ENCODE assay signal across 9 cellular contexts in genomic region chr14:36580856-36581831, GRCh38. TPM values are rescaled to one million over a fixed set of nuclear protein-coding genes. Genes with fewer than 3 reads are reported as not detected.
DNase-seq lines count a peak whose midpoint lies in the region; ATAC-seq, FAIRE-seq and TF ChIP-seq lines count a peak whose summit lies in the region.
"Had no signal": no experiment of that assay in that cellular context is flagged by ENCODE, and none has a peak within 500 bp of the region (broad histone marks: within the 10 kb centered on the region; RNA-seq: fewer than 3 reads in every experiment).

No MANE protein-coding gene starts in this region.

- no peak overlapping the region for H2AK9ac ChIP-seq in IMR-90 (replicated peaks; ENCODE audit: low read depth, low read length, poor library complexity)

- no peak overlapping the region for H4K5ac ChIP-seq in IMR-90 (ENCODE audit: low read depth, low read length)

- BruUV-seq in IMR-90 (replicated peaks; lab: Mats Ljungman, UMichigan), result no TSS peak

- ATAC-seq in IMR-90 (ENCODE audit: low read depth) (peak; percentile 51), GM19397 (IDR thresholded peaks at IDR 0.05; ENCODE audit: unreplicated experiment) (no peak), HG03135 (IDR thresholded peaks at IDR 0.05; ENCODE audit: unreplicated experiment) (no peak)

- H3K18ac ChIP-seq in IMR-90 (ENCODE audit: low read depth, low read length), result no peak overlapping the region

- TF ChIP-seq CTCF in IMR-90 (conservative IDR thresholded peaks at IDR 0.05; ENCODE audit: low read depth, low read length) (no peak), kidney (IDR thresholded peaks at IDR 0.05; ENCODE audit: borderline replicate concordance, extremely low read depth, insufficient read depth) (no peak), thyroid gland (IDR thresholded peaks at IDR 0.05) (peak in 1 of 6 experiments; percentile 7)

- DNase-seq in DMS79 (lab: John Stamatoyannopoulos, UW), result peak; percentile 65
- peak; percentile 16 for DNase-seq in IMR-90
- DNase-seq in astrocyte of the hippocampus (ENCODE audit: low read depth, low spot score), result peak; percentile 57
- DNase-seq in kidney, result peak; percentile 72
- peak; percentile 84 to 88 for DNase-seq in thyroid gland
- no peak for DNase-seq in putamen (ENCODE audit: low spot score)
- DNase-seq: naive B cell had no signal

- no peak for FAIRE-seq in kidney (lab: Jason Lieb, UNC)

- TF ChIP-seq RAD21 in IMR-90 (IDR thresholded peaks at IDR 0.05; ENCODE audit: low read length), result no peak

- H3K9me3 ChIP-seq in IMR-90 (ENCODE audit: control insufficient read depth, insufficient read depth, low read length) (no peaks in the 10 kb centered on the region), kidney (ENCODE audit: control insufficient read depth in 1 of 2, low read length in 2 of 2) (no peaks in the 10 kb centered on the region), thyroid gland (no peaks in the 10 kb centered on the region)

- H2BK5ac ChIP-seq in IMR-90 (ENCODE audit: low read depth, low read length, poor library complexity, severe bottlenecking), result no peak overlapping the region

- H3K4ac ChIP-seq in IMR-90 (ENCODE audit: low read depth, low read length), result no peak overlapping the region

- H3K27me3 ChIP-seq in IMR-90 (ENCODE audit: control insufficient read depth, insufficient read depth, low read length) (peaks cover 75% of the 10 kb centered on the region), thyroid gland (no peaks in the 10 kb centered on the region)

- H4K91ac ChIP-seq in IMR-90 (ENCODE audit: insufficient read depth, low read depth, low read length), result no peak overlapping the region

- H3K4me2 ChIP-seq in IMR-90 (ENCODE audit: low read depth, low read length), result peak overlapping the region; percentile 84

- no peak overlapping the region for H3K9ac ChIP-seq in IMR-90 (ENCODE audit: low read depth, low read length)
- no peak overlapping the region for H3K9ac ChIP-seq in kidney (ENCODE audit: low read length in 2 of 2)

- no peaks in the 10 kb centered on the region for H3K9me1 ChIP-seq in IMR-90 (ENCODE audit: insufficient read depth, low read length)

- no peaks in the 10 kb centered on the region for H3K4me1 ChIP-seq in IMR-90 (ENCODE audit: control insufficient read depth, insufficient read depth, low read length)
- peaks cover 0 to 11% of the 10 kb centered on the region in 2 donors for H3K4me1 ChIP-seq in kidney (ENCODE audit: control insufficient read depth in 1 of 2, insufficient read depth in 1 of 2, low read depth in 1 of 2, low read length in 2 of 2)
- peaks cover 0 to 22% of the 10 kb centered on the region in 2 donors for H3K4me1 ChIP-seq in thyroid gland

- H3K27ac ChIP-seq in IMR-90 (ENCODE audit: insufficient read depth, low read length) (no peak overlapping the region), kidney (ENCODE audit: low read depth in 2 of 2, low read length in 2 of 2) (no peak overlapping the region), thyroid gland (peak overlapping the region in 2 of 3 donors; percentile 34 to 71)

- TF ChIP-seq POLR2A in IMR-90 (IDR thresholded peaks at IDR 0.05; ENCODE audit: low read depth, low read length) (no peak), thyroid gland (IDR thresholded peaks at IDR 0.05) (peak; percentile 22 to 48)

- CTCF ChIA-PET in IMR-90 (lab: Yijun Ruan, JAX), result no interaction called here

- H3K56ac ChIP-seq in IMR-90 (ENCODE audit: extremely low read depth, insufficient read depth, low read length), result no peak overlapping the region

- no peak overlapping the region for H3K23ac ChIP-seq in IMR-90 (ENCODE audit: low read depth, low read length)

- no peaks in the 10 kb centered on the region for H4K20me1 ChIP-seq in IMR-90 (ENCODE audit: insufficient read depth, low read length)

- WGBS in IMR-90 (ENCODE audit: extremely low coverage in 2 of 2, insufficient read length in 1 of 2), 2 experiments, result 1% methylated on average over 38 of the region's 103 CpGs; no CpG with 5 or more reads in 1 of the 2 experiments
- WGBS in thyroid gland, 2 donors, result 1 to 3% methylated on average over 8 to 48 of the region's 103 CpGs

- H2BK15ac ChIP-seq in IMR-90 (ENCODE audit: low read depth, low read length), result no peak overlapping the region

- no peak overlapping the region for H2AK5ac ChIP-seq in IMR-90 (ENCODE audit: low read depth, low read length)

- in situ Hi-C loops in IMR-90 (cut with MboI; ENCODE audit: low sequenced_read_pairs), result no loop called here

- POLR2A ChIA-PET in IMR-90 (lab: Charles Lee; ENCODE audit: unreplicated experiment), result no interaction called here

- dilution Hi-C loops in IMR-90 (cut with HindIII; ENCODE audit: low sequenced_read_pairs, unreplicated experiment), result no loop called here

- no peak overlapping the region for H2BK20ac ChIP-seq in IMR-90 (ENCODE audit: low read depth, low read length)

- no peak overlapping the region for H3K14ac ChIP-seq in IMR-90 (replicated peaks; ENCODE audit: low read depth, low read length)

- peak overlapping the region; percentile 88 for H2AFZ ChIP-seq in IMR-90 (replicated peaks; ENCODE audit: low read length, poor library complexity)

- no peaks in the 10 kb centered on the region for H3K79me1 ChIP-seq in IMR-90 (ENCODE audit: low read depth in 1 of 2, low read length in 2 of 2)

- intact Hi-C loops in IMR-90 (cut with micrococcal nuclease), result no loop called here
- intact Hi-C loops in kidney (cut with DNase I), result no loop called here
- intact Hi-C loops in thyroid gland (cut with DNase I), result no loop called here

- no peak overlapping the region for H2BK120ac ChIP-seq in IMR-90 (ENCODE audit: low read depth, low read length)

- H3K36me3 ChIP-seq in IMR-90 (ENCODE audit: control insufficient read depth, insufficient read depth, low read length) (no peaks in the 10 kb centered on the region), kidney (ENCODE audit: control insufficient read depth in 1 of 2, insufficient read depth in 2 of 2, low read length in 2 of 2) (no peaks in the 10 kb centered on the region), thyroid gland (no peaks in the 10 kb centered on the region)

- H3K4me3 ChIP-seq in IMR-90 (ENCODE audit: insufficient read depth, low read depth, low read length), result peak overlapping the region; percentile 39; the same call in 1 of the 2 replicates
- H3K4me3 ChIP-seq in kidney (ENCODE audit: low read length in 2 of 2), result peak overlapping the region; percentile 53 to 64
- peak overlapping the region; percentile 2 to 46 (median 44) for H3K4me3 ChIP-seq in thyroid gland (replicated peaks in 1 of 3)

- H4K8ac ChIP-seq in IMR-90 (ENCODE audit: low read depth in 2 of 2, low read length in 2 of 2), result no peak overlapping the region

TF ChIP-seq in IMR-90, 13 proteins besides CTCF, POLR2A, EP300 and RAD21:
- no peak for TF ChIP-seq MAZ (IDR thresholded peaks at IDR 0.05; ENCODE audit: borderline replicate concordance, low read depth, low read length)

RNA-seq across cellular contexts. Expression of gene NKX2-8, which starts 1.3 kb away (rescaled TPM):
- not detected in 2 replicates for total RNA-seq in IMR-90 (2012; rRNA removed)
- polyA plus RNA-seq in IMR-90 (2012; rRNA removed), result not detected in 2 replicates
- not detected in 2 replicates for polyA plus RNA-seq in IMR-90 (2012; cell fraction: cytosol; rRNA removed)
- not detected in 2 replicates for polyA plus RNA-seq in IMR-90 (2012; cell fraction: nucleus; rRNA removed; ENCODE audit: low replicate concordance)
- total RNA-seq in kidney, result not detected
- polyA plus RNA-seq in kidney (ENCODE audit: insufficient read depth, low read depth, low replicate concordance), result not detected
- total RNA-seq in thyroid gland, result 1 to 10 TPM; 1.7 to 3.4 (median 2.4) TPM

Comparison
In these comparisons a context has a peak if more than half of its experiments do, and no peak if none do; other contexts are left out.
1. H3K27ac ChIP-seq: peak in thyroid gland (2 of 3); none in IMR-90 (single experiment) and kidney (0 of 2).
2. Peak in every context shown above with its lines, with median percentiles within 50 percentile points of each other: H3K4me3 ChIP-seq.